1 cellular context compared by ENCODE assay signal in the genomic region with DNA sequence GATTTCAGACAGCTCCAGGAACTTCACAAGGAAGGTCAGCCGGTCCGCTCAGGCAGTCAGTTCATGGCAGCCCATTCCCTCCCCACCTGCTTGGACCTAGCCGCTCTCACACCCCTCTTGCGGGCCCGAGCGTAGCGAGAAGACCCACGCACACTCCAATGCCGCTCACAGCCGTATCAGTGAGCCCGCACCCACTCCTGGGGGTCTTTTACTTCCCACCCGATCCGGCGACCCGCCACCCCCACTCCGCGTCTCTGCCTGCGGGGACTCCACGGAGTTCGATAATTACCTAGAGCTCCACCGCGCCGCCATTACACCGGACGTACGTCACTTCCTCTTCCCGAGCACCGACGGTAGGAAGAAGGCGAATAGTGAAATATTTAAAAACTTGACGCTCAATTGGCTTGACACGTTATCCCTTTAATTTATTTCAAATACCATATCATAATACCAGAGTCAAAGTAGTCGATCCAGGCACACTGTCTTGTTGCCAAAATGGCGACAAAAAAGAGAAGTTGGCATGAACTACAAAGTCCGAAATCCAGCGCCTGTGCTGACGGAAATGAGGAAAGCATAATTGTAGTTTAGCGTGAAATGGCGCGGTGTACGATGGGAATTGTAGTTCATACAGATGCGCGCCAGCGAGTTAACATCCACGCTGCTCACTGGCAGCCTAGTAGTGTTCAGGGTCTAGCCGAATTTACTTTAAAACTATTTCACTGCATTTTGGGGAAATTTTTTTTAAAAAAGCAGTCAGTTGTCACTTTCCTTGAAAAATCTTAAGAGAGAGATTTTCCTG.
TF ChIP-seq lines count a peak whose summit lies in the region.

A gene (minus strand): TSS at position 517 of the 799 bp plus-strand sequence. CDS start 13,956 bp downstream, outside the sequence.

TF ChIP-seq in K562, 482 proteins besides CTCF, POLR2A, EP300 and RAD21 (continued from another document and continues in another):
- TF ChIP-seq, protein P1, sequence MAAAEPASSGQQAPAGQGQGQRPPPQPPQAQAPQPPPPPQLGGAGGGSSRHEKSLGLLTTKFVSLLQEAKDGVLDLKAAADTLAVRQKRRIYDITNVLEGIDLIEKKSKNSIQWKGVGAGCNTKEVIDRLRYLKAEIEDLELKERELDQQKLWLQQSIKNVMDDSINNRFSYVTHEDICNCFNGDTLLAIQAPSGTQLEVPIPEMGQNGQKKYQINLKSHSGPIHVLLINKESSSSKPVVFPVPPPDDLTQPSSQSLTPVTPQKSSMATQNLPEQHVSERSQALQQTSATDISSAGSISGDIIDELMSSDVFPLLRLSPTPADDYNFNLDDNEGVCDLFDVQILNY (CRISPR knock-in tag; IDR thresholded peaks at IDR 0.05): no peak
- TF ChIP-seq, protein P2, sequence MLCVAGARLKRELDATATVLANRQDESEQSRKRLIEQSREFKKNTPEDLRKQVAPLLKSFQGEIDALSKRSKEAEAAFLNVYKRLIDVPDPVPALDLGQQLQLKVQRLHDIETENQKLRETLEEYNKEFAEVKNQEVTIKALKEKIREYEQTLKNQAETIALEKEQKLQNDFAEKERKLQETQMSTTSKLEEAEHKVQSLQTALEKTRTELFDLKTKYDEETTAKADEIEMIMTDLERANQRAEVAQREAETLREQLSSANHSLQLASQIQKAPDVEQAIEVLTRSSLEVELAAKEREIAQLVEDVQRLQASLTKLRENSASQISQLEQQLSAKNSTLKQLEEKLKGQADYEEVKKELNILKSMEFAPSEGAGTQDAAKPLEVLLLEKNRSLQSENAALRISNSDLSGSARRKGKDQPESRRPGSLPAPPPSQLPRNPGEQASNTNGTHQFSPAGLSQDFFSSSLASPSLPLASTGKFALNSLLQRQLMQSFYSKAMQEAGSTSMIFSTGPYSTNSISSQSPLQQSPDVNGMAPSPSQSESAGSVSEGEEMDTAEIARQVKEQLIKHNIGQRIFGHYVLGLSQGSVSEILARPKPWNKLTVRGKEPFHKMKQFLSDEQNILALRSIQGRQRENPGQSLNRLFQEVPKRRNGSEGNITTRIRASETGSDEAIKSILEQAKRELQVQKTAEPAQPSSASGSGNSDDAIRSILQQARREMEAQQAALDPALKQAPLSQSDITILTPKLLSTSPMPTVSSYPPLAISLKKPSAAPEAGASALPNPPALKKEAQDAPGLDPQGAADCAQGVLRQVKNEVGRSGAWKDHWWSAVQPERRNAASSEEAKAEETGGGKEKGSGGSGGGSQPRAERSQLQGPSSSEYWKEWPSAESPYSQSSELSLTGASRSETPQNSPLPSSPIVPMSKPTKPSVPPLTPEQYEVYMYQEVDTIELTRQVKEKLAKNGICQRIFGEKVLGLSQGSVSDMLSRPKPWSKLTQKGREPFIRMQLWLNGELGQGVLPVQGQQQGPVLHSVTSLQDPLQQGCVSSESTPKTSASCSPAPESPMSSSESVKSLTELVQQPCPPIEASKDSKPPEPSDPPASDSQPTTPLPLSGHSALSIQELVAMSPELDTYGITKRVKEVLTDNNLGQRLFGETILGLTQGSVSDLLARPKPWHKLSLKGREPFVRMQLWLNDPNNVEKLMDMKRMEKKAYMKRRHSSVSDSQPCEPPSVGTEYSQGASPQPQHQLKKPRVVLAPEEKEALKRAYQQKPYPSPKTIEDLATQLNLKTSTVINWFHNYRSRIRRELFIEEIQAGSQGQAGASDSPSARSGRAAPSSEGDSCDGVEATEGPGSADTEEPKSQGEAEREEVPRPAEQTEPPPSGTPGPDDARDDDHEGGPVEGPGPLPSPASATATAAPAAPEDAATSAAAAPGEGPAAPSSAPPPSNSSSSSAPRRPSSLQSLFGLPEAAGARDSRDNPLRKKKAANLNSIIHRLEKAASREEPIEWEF (CRISPR knock-in tag; IDR thresholded peaks at IDR 0.05): no peak
- TF ChIP-seq ZBTB1 (CRISPR knock-in tag; IDR thresholded peaks at IDR 0.05; ENCODE audit: borderline replicate concordance, low read depth) (peak; percentile 64; the same call in 1 of the 2 replicates), ZBTB7A (IDR thresholded peaks at IDR 0.05; ENCODE audit: borderline replicate concordance, control insufficient read depth, low read depth, low read length) (peak; percentile 41; the same call in 1 of the 2 replicates), LCOR (CRISPR knock-in tag; IDR thresholded peaks at IDR 0.05) (peak; percentile 69), NR1H2 (CRISPR knock-in tag; IDR thresholded peaks at IDR 0.05) (no peak), BHLHE40 (IDR thresholded peaks at IDR 0.05; ENCODE audit: low read length) (no peak), CBFB (CRISPR knock-in tag; IDR thresholded peaks at IDR 0.05) (peak; percentile 32; the same call in 1 of the 2 replicates), KLF13 (tag; IDR thresholded peaks at IDR 0.05; ENCODE audit: borderline replicate concordance, low read depth) (no peak), SAP30 (IDR thresholded peaks at IDR 0.05; ENCODE audit: borderline replicate concordance, insufficient read depth, low read depth, low read length, poor library complexity, severe bottlenecking) (peak; percentile 56), CBX3 (IDR thresholded peaks at IDR 0.05; ENCODE audit: borderline replicate concordance in 1 of 2, low read length in 2 of 2) (peak in 1 of 2 experiments; percentile 34; a peak in 1 of 3 replicates), MAFF (IDR thresholded peaks at IDR 0.05; ENCODE audit: low read length) (no peak), RFX1 (IDR thresholded peaks at IDR 0.05) (no peak), KAT8 (IDR thresholded peaks at IDR 0.05; ENCODE audit: low read depth) (no peak), BRF1 (IDR thresholded peaks at IDR 0.05; ENCODE audit: borderline replicate concordance, extremely low read depth, insufficient read length) (no peak), RAD51 (IDR thresholded peaks at IDR 0.05; ENCODE audit: borderline replicate concordance, low read depth) (no peak; the same call in 1 of the 2 replicates), ZNF224 (CRISPR knock-in tag; IDR thresholded peaks at IDR 0.05) (no peak)
- TF ChIP-seq, protein P3, sequence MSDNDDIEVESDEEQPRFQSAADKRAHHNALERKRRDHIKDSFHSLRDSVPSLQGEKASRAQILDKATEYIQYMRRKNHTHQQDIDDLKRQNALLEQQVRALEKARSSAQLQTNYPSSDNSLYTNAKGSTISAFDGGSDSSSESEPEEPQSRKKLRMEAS (CRISPR knock-in tag; IDR thresholded peaks at IDR 0.05): no peak; the same call in 1 of the 2 replicates
- TF ChIP-seq, protein P4, sequence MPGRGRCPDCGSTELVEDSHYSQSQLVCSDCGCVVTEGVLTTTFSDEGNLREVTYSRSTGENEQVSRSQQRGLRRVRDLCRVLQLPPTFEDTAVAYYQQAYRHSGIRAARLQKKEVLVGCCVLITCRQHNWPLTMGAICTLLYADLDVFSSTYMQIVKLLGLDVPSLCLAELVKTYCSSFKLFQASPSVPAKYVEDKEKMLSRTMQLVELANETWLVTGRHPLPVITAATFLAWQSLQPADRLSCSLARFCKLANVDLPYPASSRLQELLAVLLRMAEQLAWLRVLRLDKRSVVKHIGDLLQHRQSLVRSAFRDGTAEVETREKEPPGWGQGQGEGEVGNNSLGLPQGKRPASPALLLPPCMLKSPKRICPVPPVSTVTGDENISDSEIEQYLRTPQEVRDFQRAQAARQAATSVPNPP (IDR thresholded peaks at IDR 0.05; ENCODE audit: borderline replicate concordance, insufficient read depth, insufficient read length): no peak
- TF ChIP-seq, protein P5, sequence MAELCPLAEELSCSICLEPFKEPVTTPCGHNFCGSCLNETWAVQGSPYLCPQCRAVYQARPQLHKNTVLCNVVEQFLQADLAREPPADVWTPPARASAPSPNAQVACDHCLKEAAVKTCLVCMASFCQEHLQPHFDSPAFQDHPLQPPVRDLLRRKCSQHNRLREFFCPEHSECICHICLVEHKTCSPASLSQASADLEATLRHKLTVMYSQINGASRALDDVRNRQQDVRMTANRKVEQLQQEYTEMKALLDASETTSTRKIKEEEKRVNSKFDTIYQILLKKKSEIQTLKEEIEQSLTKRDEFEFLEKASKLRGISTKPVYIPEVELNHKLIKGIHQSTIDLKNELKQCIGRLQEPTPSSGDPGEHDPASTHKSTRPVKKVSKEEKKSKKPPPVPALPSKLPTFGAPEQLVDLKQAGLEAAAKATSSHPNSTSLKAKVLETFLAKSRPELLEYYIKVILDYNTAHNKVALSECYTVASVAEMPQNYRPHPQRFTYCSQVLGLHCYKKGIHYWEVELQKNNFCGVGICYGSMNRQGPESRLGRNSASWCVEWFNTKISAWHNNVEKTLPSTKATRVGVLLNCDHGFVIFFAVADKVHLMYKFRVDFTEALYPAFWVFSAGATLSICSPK (IDR thresholded peaks at IDR 0.05; ENCODE audit: borderline replicate concordance): no peak
- TF ChIP-seq, protein P6, sequence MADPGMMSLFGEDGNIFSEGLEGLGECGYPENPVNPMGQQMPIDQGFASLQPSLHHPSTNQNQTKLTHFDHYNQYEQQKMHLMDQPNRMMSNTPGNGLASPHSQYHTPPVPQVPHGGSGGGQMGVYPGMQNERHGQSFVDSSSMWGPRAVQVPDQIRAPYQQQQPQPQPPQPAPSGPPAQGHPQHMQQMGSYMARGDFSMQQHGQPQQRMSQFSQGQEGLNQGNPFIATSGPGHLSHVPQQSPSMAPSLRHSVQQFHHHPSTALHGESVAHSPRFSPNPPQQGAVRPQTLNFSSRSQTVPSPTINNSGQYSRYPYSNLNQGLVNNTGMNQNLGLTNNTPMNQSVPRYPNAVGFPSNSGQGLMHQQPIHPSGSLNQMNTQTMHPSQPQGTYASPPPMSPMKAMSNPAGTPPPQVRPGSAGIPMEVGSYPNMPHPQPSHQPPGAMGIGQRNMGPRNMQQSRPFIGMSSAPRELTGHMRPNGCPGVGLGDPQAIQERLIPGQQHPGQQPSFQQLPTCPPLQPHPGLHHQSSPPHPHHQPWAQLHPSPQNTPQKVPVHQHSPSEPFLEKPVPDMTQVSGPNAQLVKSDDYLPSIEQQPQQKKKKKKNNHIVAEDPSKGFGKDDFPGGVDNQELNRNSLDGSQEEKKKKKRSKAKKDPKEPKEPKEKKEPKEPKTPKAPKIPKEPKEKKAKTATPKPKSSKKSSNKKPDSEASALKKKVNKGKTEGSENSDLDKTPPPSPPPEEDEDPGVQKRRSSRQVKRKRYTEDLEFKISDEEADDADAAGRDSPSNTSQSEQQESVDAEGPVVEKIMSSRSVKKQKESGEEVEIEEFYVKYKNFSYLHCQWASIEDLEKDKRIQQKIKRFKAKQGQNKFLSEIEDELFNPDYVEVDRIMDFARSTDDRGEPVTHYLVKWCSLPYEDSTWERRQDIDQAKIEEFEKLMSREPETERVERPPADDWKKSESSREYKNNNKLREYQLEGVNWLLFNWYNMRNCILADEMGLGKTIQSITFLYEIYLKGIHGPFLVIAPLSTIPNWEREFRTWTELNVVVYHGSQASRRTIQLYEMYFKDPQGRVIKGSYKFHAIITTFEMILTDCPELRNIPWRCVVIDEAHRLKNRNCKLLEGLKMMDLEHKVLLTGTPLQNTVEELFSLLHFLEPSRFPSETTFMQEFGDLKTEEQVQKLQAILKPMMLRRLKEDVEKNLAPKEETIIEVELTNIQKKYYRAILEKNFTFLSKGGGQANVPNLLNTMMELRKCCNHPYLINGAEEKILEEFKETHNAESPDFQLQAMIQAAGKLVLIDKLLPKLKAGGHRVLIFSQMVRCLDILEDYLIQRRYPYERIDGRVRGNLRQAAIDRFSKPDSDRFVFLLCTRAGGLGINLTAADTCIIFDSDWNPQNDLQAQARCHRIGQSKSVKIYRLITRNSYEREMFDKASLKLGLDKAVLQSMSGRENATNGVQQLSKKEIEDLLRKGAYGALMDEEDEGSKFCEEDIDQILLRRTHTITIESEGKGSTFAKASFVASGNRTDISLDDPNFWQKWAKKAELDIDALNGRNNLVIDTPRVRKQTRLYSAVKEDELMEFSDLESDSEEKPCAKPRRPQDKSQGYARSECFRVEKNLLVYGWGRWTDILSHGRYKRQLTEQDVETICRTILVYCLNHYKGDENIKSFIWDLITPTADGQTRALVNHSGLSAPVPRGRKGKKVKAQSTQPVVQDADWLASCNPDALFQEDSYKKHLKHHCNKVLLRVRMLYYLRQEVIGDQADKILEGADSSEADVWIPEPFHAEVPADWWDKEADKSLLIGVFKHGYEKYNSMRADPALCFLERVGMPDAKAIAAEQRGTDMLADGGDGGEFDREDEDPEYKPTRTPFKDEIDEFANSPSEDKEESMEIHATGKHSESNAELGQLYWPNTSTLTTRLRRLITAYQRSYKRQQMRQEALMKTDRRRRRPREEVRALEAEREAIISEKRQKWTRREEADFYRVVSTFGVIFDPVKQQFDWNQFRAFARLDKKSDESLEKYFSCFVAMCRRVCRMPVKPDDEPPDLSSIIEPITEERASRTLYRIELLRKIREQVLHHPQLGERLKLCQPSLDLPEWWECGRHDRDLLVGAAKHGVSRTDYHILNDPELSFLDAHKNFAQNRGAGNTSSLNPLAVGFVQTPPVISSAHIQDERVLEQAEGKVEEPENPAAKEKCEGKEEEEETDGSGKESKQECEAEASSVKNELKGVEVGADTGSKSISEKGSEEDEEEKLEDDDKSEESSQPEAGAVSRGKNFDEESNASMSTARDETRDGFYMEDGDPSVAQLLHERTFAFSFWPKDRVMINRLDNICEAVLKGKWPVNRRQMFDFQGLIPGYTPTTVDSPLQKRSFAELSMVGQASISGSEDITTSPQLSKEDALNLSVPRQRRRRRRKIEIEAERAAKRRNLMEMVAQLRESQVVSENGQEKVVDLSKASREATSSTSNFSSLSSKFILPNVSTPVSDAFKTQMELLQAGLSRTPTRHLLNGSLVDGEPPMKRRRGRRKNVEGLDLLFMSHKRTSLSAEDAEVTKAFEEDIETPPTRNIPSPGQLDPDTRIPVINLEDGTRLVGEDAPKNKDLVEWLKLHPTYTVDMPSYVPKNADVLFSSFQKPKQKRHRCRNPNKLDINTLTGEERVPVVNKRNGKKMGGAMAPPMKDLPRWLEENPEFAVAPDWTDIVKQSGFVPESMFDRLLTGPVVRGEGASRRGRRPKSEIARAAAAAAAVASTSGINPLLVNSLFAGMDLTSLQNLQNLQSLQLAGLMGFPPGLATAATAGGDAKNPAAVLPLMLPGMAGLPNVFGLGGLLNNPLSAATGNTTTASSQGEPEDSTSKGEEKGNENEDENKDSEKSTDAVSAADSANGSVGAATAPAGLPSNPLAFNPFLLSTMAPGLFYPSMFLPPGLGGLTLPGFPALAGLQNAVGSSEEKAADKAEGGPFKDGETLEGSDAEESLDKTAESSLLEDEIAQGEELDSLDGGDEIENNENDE (IDR thresholded peaks at IDR 0.05; ENCODE audit: low read depth, low read length): no peak
- TF ChIP-seq, protein P7, sequence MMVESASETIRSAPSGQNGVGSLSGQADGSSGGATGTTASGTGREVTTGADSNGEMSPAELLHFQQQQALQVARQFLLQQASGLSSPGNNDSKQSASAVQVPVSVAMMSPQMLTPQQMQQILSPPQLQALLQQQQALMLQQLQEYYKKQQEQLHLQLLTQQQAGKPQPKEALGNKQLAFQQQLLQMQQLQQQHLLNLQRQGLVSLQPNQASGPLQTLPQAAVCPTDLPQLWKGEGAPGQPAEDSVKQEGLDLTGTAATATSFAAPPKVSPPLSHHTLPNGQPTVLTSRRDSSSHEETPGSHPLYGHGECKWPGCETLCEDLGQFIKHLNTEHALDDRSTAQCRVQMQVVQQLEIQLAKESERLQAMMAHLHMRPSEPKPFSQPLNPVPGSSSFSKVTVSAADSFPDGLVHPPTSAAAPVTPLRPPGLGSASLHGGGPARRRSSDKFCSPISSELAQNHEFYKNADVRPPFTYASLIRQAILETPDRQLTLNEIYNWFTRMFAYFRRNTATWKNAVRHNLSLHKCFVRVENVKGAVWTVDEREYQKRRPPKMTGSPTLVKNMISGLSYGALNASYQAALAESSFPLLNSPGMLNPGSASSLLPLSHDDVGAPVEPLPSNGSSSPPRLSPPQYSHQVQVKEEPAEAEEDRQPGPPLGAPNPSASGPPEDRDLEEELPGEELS (CRISPR knock-in tag; IDR thresholded peaks at IDR 0.05; ENCODE audit: borderline replicate concordance): peak; percentile 57; the same call in 1 of the 2 replicates
